ENCODE assay signal across 9 cellular contexts in genomic region chr18:63016270-63016669, GRCh38.
DNase-seq lines count a peak whose midpoint lies in the region; ATAC-seq and TF ChIP-seq lines count a peak whose summit lies in the region.
"Had no signal": no experiment of that assay in that cellular context is flagged by ENCODE, and none has a peak within 500 bp of the region (broad histone marks: within the 10 kb centered on the region; RNA-seq: fewer than 3 reads in every experiment).

No MANE protein-coding gene starts in this region.

- peaks cover 12% of the 10 kb centered on the region for H3K4me1 ChIP-seq in DND-41 (ENCODE audit: insufficient read depth, low read length)

- H3K27ac ChIP-seq in DND-41 (ENCODE audit: low read length): 0 out of 2 replicates have a peak overlapping the region, but pooled peaks have one; percentile 22

- no peak overlapping the region for H3K9ac ChIP-seq in DND-41 (ENCODE audit: low read depth, low read length)

- ATAC-seq in DND-41 (ENCODE audit: insufficient read depth, low read depth) (peak; percentile 89), HG03342 (IDR thresholded peaks at IDR 0.05; ENCODE audit: unreplicated experiment) (peak; percentile 58), GM18505 (IDR thresholded peaks at IDR 0.05; ENCODE audit: unreplicated experiment) (no peak), HG03108 (IDR thresholded peaks at IDR 0.05; ENCODE audit: unreplicated experiment) (no peak)
- peak; percentile 61 for ATAC-seq in activated T-helper 17 cell treated with anti-CD3 and anti-CD28 coated beads, Interleukin-2, amount 50 U/mL, for 72 hours (replicated peaks)

- no peaks in the 10 kb centered on the region for H3K79me2 ChIP-seq in DND-41 (ENCODE audit: insufficient read depth, low read length)

- H3K9me3 Mint-ChIP-seq in activated T-helper 17 cell treated with anti-CD3 and anti-CD28 coated beads, Interleukin-2, amount 50 U/mL, for 72 hours: peaks cover 5% of the 10 kb centered on the region

- H3K4me3 ChIP-seq in DND-41 (ENCODE audit: low read depth in 1 of 2, low read length in 2 of 2): no peak overlapping the region

- peaks cover 7% of the 10 kb centered on the region for H3K27me3 Mint-ChIP-seq in activated T-helper 17 cell treated with anti-CD3 and anti-CD28 coated beads, Interleukin-2, amount 50 U/mL, for 72 hours

- H3K27me3 ChIP-seq in DND-41 (ENCODE audit: insufficient read depth, low read length, poor library complexity): no peaks in the 10 kb centered on the region

- no peak overlapping the region for H3K4me3 Mint-ChIP-seq in activated T-helper 17 cell treated with anti-CD3 and anti-CD28 coated beads, Interleukin-2, amount 50 U/mL, for 72 hours
- H3K4me3 Mint-ChIP-seq: activated naive CD4-positive, alpha-beta T cell treated with anti-CD3 and anti-CD28 coated beads, Interleukin-2, amount 50 U/mL, for 24 hours had no signal

- peaks cover 13% of the 10 kb centered on the region for H3K9me3 ChIP-seq in DND-41 (ENCODE audit: insufficient read depth, low read length, severe bottlenecking)

- no peaks in the 10 kb centered on the region for H4K20me1 ChIP-seq in DND-41 (ENCODE audit: insufficient read depth, low read length)

- no peaks in the 10 kb centered on the region for H3K4me1 Mint-ChIP-seq in activated T-helper 17 cell treated with anti-CD3 and anti-CD28 coated beads, Interleukin-2, amount 50 U/mL, for 72 hours
- H3K4me1 Mint-ChIP-seq: activated naive CD4-positive, alpha-beta T cell treated with anti-CD3 and anti-CD28 coated beads, Interleukin-2, amount 50 U/mL, for 24 hours had no signal

- DNase-seq in DND-41 (peak; percentile 75), NOMO-1 treated with DMSO at 0.1 percent for 48 hours (lab: John Stamatoyannopoulos, UW; ENCODE audit: unreplicated experiment) (peak; percentile 61), globus pallidus (ENCODE audit: low spot score) (peak; percentile 71), pulmonary artery endothelial cell (ENCODE audit: low read depth, low spot score) (peak; percentile 8)

- no peaks in the 10 kb centered on the region for H3K36me3 ChIP-seq in DND-41 (ENCODE audit: insufficient read depth, low read length)

- no peak overlapping the region for H3K4me2 ChIP-seq in DND-41 (ENCODE audit: insufficient read depth, low read length)

- H3K36me3 Mint-ChIP-seq in activated T-helper 17 cell treated with anti-CD3 and anti-CD28 coated beads, Interleukin-2, amount 50 U/mL, for 72 hours (ENCODE audit: low read depth): no peaks in the 10 kb centered on the region

- H3K27ac Mint-ChIP-seq in activated T-helper 17 cell treated with anti-CD3 and anti-CD28 coated beads, Interleukin-2, amount 50 U/mL, for 72 hours: no peak overlapping the region
- H3K27ac Mint-ChIP-seq: activated naive CD4-positive, alpha-beta T cell treated with anti-CD3 and anti-CD28 coated beads, Interleukin-2, amount 50 U/mL, for 24 hours had no signal

- TF ChIP-seq POLR2A in GM18505 (IDR thresholded peaks at IDR 0.05; ENCODE audit: borderline replicate concordance, extremely low read depth, insufficient read depth, insufficient read length): no peak

- peak; percentile 89 for TF ChIP-seq CTCF in DND-41 (IDR thresholded peaks at IDR 0.05; ENCODE audit: borderline replicate concordance, extremely low read depth, low read length, poor library complexity, severe bottlenecking)

- no peak overlapping the region for H2AFZ ChIP-seq in DND-41 (ENCODE audit: low read depth, low read length)

Comparison
In these comparisons a context has a peak if more than half of its experiments do, and no peak if none do; other contexts are left out.
1. ATAC-seq: peak in DND-41 (single experiment), HG03342 (single experiment) and activated T-helper 17 cell treated with anti-CD3 and anti-CD28 coated beads, Interleukin-2, amount 50 U/mL, for 72 hours (single experiment); none in GM18505 (single experiment) and HG03108 (single experiment).
2. DNase-seq: peak in every context shown above with its lines; median percentile 75 in DND-41; 71 in globus pallidus; 61 in NOMO-1 treated with DMSO at 0.1 percent for 48 hours; 8 in pulmonary artery endothelial cell.